7 cellular contexts compared by ENCODE assay signal in genomic region chr18:42114310-42114943, GRCh38.
DNase-seq lines count a peak whose midpoint lies in the region; ATAC-seq, FAIRE-seq and TF ChIP-seq lines count a peak whose summit lies in the region.

No MANE protein-coding gene starts in this region.

- peak overlapping the region; percentile 19 for H3K27ac Mint-ChIP-seq in activated naive CD4-positive, alpha-beta T cell treated with anti-CD3 and anti-CD28 coated beads, Interleukin-2, amount 50 U/mL, for 24 hours

- DNase-seq in GM12892 (ENCODE audit: insufficient read length), result peak; percentile 5
- DNase-seq in MV-4-11 (lab: John Stamatoyannopoulos, UW), result peak; percentile 66
- peak; percentile 46 to 82 for DNase-seq in SJCRH30
- DNase-seq in head of caudate nucleus, result peak; percentile 35 to 93 (median 73)
- DNase-seq in posterior cingulate gyrus, result peak; percentile 20 to 91 (median 68)

- peaks cover 13% of the 10 kb centered on the region for H3K4me1 Mint-ChIP-seq in activated naive CD4-positive, alpha-beta T cell treated with anti-CD3 and anti-CD28 coated beads, Interleukin-2, amount 50 U/mL, for 24 hours

- H3K27ac ChIP-seq in SJCRH30, result no peak overlapping the region; the same call in 1 of the 2 replicates

- H3K36me3 ChIP-seq in SJCRH30, result no peaks in the 10 kb centered on the region

- peak; percentile 86 for FAIRE-seq in GM12892 (lab: Jason Lieb, UNC)

- no peak overlapping the region for H3K4me3 ChIP-seq in SJCRH30

- intact Hi-C loops in head of caudate nucleus (cut with DNase I) (loop anchor here (10.0 kb wide), 1 partner anchor 1160 kb away; the partner anchor contains the start of gene SYT4), posterior cingulate gyrus (cut with DNase I) (loop anchor here (1.0 to 10.0 kb wide), 5 partner anchors 61 to 1453 kb away; no protein-coding TSS in a partner anchor)

- no peaks in the 10 kb centered on the region for H3K9me3 Mint-ChIP-seq in activated naive CD4-positive, alpha-beta T cell treated with anti-CD3 and anti-CD28 coated beads, Interleukin-2, amount 50 U/mL, for 24 hours

- peaks cover 4% of the 10 kb centered on the region; the same call in 1 of the 2 replicates for H3K4me1 ChIP-seq in SJCRH30

- peak; percentile 81 for ATAC-seq in HG02588 (IDR thresholded peaks at IDR 0.05; ENCODE audit: unreplicated experiment)

- H3K27me3 ChIP-seq in SJCRH30, result no peaks in the 10 kb centered on the region

- H3K27me3 Mint-ChIP-seq in activated naive CD4-positive, alpha-beta T cell treated with anti-CD3 and anti-CD28 coated beads, Interleukin-2, amount 50 U/mL, for 24 hours, result peaks cover 2% of the 10 kb centered on the region

- TF ChIP-seq POLR2A in GM12892 (IDR thresholded peaks at IDR 0.05; ENCODE audit: low read depth, low read length), result no peak

- no peaks in the 10 kb centered on the region for H3K9me3 ChIP-seq in SJCRH30 (replicated peaks)

- no peak overlapping the region for H3K4me3 Mint-ChIP-seq in activated naive CD4-positive, alpha-beta T cell treated with anti-CD3 and anti-CD28 coated beads, Interleukin-2, amount 50 U/mL, for 24 hours

- no peaks in the 10 kb centered on the region for H3K36me3 Mint-ChIP-seq in activated naive CD4-positive, alpha-beta T cell treated with anti-CD3 and anti-CD28 coated beads, Interleukin-2, amount 50 U/mL, for 24 hours

Comparison
In these comparisons a context has a peak if more than half of its experiments do, and no peak if none do; other contexts are left out.
1. DNase-seq: peak in every context shown above with its lines; median percentile 73 in head of caudate nucleus; 68 in posterior cingulate gyrus; 66 in MV-4-11; 64 in SJCRH30; 5 in GM12892.